In genomic region chr1:154556422-154556821, GRCh38 we compare ENCODE assay signal across 6 cellular contexts. TPM values are rescaled to one million over a fixed set of nuclear protein-coding genes. Genes with fewer than 3 reads are reported as not detected.
DNase-seq lines count a peak whose midpoint lies in the region; ATAC-seq and TF ChIP-seq lines count a peak whose summit lies in the region.

No MANE protein-coding gene starts in this region.

- H3K36me3 Mint-ChIP-seq in activated naive CD4-positive, alpha-beta T cell treated with anti-CD3 and anti-CD28 coated beads, Interleukin-2, amount 10 ng/mL, durations not matched to agents 7 days and 5 days = peaks cover 57% of the 10 kb centered on the region

- no peak for DNase-seq in activated naive CD4-positive, alpha-beta T cell treated with anti-CD3 and anti-CD28 coated beads, Interleukin-2, amount 10 ng/mL, durations not matched to agents 7 days and 5 days
- DNase-seq in activated naive CD4-positive, alpha-beta T cell (lab: John Stamatoyannopoulos, UW) = no peak
- DNase-seq in heart right ventricle = peak in 1 of 2 donors; percentile 30
- DNase-seq in upper lobe of left lung = no peak
- DNase-seq in GM20000 (ENCODE audit: low spot score) = no peak

- H3K27ac ChIP-seq in heart right ventricle = peak overlapping the region in 9 of 10 donors; percentile 10 to 97 (median 91)
- H3K27ac ChIP-seq in upper lobe of left lung = peak overlapping the region; percentile 0 to 97 (median 4)

- peak overlapping the region; percentile 91 for H3K4me3 Mint-ChIP-seq in activated naive CD4-positive, alpha-beta T cell treated with anti-CD3 and anti-CD28 coated beads, Interleukin-2, amount 10 ng/mL, durations not matched to agents 7 days and 5 days

- H3K9me3 ChIP-seq in heart right ventricle = no peaks in the 10 kb centered on the region
- no peaks in the 10 kb centered on the region for H3K9me3 ChIP-seq in upper lobe of left lung

- no peak for TF ChIP-seq CTCF in heart right ventricle (IDR thresholded peaks at IDR 0.05)
- TF ChIP-seq CTCF in upper lobe of left lung (IDR thresholded peaks at IDR 0.05) = no peak
- TF ChIP-seq CTCF in GM20000 (IDR thresholded peaks at IDR 0.05; ENCODE audit: extremely low read depth, missing control alignments) = no peak

- no peak for TF ChIP-seq EP300 in upper lobe of left lung (IDR thresholded peaks at IDR 0.05)

- whole genome bisulfite sequencing in heart right ventricle, 2 donors = 14 to 15% methylated on average over 4 of the region's 4 CpGs
- WGBS in upper lobe of left lung, 2 donors = 27 to 50% methylated on average over 3 to 4 of the region's 4 CpGs

- H3K36me3 ChIP-seq in heart right ventricle = peaks cover 0 to 45% (median 42%) of the 10 kb centered on the region in 9 donors
- peaks cover 42 to 46% (median 45%) of the 10 kb centered on the region in 4 donors for H3K36me3 ChIP-seq in upper lobe of left lung

- no peaks in the 10 kb centered on the region for H3K27me3 ChIP-seq in heart right ventricle
- H3K27me3 ChIP-seq in upper lobe of left lung = no peaks in the 10 kb centered on the region

- no peak for TF ChIP-seq POLR2A in upper lobe of left lung (IDR thresholded peaks at IDR 0.05)

- peak overlapping the region; percentile 49 for H3K27ac Mint-ChIP-seq in activated naive CD4-positive, alpha-beta T cell treated with anti-CD3 and anti-CD28 coated beads, Interleukin-2, amount 10 ng/mL, durations not matched to agents 7 days and 5 days

- peaks cover 36% of the 10 kb centered on the region for H3K4me1 Mint-ChIP-seq in activated naive CD4-positive, alpha-beta T cell treated with anti-CD3 and anti-CD28 coated beads, Interleukin-2, amount 10 ng/mL, durations not matched to agents 7 days and 5 days

- no peaks in the 10 kb centered on the region for H3K9me3 Mint-ChIP-seq in activated naive CD4-positive, alpha-beta T cell treated with anti-CD3 and anti-CD28 coated beads, Interleukin-2, amount 10 ng/mL, durations not matched to agents 7 days and 5 days

- no peaks in the 10 kb centered on the region for H3K27me3 Mint-ChIP-seq in activated naive CD4-positive, alpha-beta T cell treated with anti-CD3 and anti-CD28 coated beads, Interleukin-2, amount 10 ng/mL, durations not matched to agents 7 days and 5 days

- H3K4me1 ChIP-seq in heart right ventricle = peaks cover 13 to 48% (median 32%) of the 10 kb centered on the region in 9 donors
- peaks cover 10 to 35% (median 22%) of the 10 kb centered on the region in 4 donors for H3K4me1 ChIP-seq in upper lobe of left lung

- H3K4me3 ChIP-seq in heart right ventricle = peak overlapping the region in 9 of 10 donors; percentile 69 to 97 (median 93)
- H3K4me3 ChIP-seq in upper lobe of left lung = peak overlapping the region in 3 of 4 donors; percentile 88 to 99 (median 99)

- ATAC-seq in heart right ventricle = peak in 1 of 8 donors; percentile 15
- ATAC-seq in upper lobe of left lung (ENCODE audit: low FRiP score in 2 of 2) = no peak
- ATAC-seq in GM18520 (IDR thresholded peaks at IDR 0.05; ENCODE audit: unreplicated experiment) = no peak

- intact Hi-C loops in heart right ventricle (cut with DNase I) = loop anchor here in 5 of 10 donors (5.0 to 10.0 kb wide), 5 partner anchors 51 to 528 kb away; partner anchors contain the start of genes PMVK (in 2 of the 5), ADAR (in 1 of the 5), AQP10 (in 1 of the 5) and ATP8B2 (in 1 of the 5)

- CTCF ChIA-PET in activated naive CD4-positive, alpha-beta T cell treated with anti-CD3 and anti-CD28 coated beads, Interleukin-2, amount 10 ng/mL, durations not matched to agents 7 days and 5 days (lab: Charles Lee) = interaction anchor here (3.0 kb wide), 1 partner anchor 10 kb away, joined by 15 read pairs; no protein-coding TSS in a partner anchor

RNA-seq across cellular contexts. Expression of gene UBE2Q1, which starts 2.0 kb away (rescaled TPM):
- total RNA-seq in heart right ventricle (10 to 100 TPM; 49.1 to 83.5 (median 59.0) TPM), upper lobe of left lung (10 to 100 TPM; 19.9 to 90.9 (median 36.4) TPM)
- 10 to 100 TPM; 19.4 to 28.9 TPM for polyA plus RNA-seq in heart right ventricle

RNA-seq across cellular contexts. Expression of gene CHRNB2, which starts 11.2 kb away (rescaled TPM):
- total RNA-seq in heart right ventricle (under 1 TPM in 3 of 10 donors, not detected in 7; 0.06 to 0.13 (median 0.07) TPM), upper lobe of left lung (under 1 TPM in 1 of 6 donors, not detected in 5; 0.15 TPM)
- under 1 TPM in 1 of 2 donors, not detected in 1; 0.03 TPM for polyA plus RNA-seq in heart right ventricle

RNA-seq across cellular contexts. Expression of gene ADAR, which starts 51.6 kb away (rescaled TPM):
- 100 to 1,000 TPM in 1 of 10 donors, 10 to 100 TPM in 9; 45.3 to 103 (median 55.3) TPM for total RNA-seq in heart right ventricle
- polyA plus RNA-seq in heart right ventricle = 10 to 100 TPM; 15.4 to 19.4 TPM
- total RNA-seq in upper lobe of left lung = 100 to 1,000 TPM; 113 to 226 (median 156) TPM

RNA-seq across cellular contexts. Expression of gene SHE, which starts 54.2 kb away (rescaled TPM):
- total RNA-seq in heart right ventricle = 10 to 100 TPM in 7 of 10 donors, 1 to 10 TPM in 3; 7.9 to 19.6 (median 12.5) TPM
- 10 to 100 TPM; 13.7 to 19.6 TPM for polyA plus RNA-seq in heart right ventricle
- total RNA-seq in upper lobe of left lung = 10 to 100 TPM; 25.8 to 55.4 (median 29.5) TPM

RNA-seq across cellular contexts. Expression of gene TDRD10, which starts 54.4 kb away (rescaled TPM):
- total RNA-seq in heart right ventricle = 1 to 10 TPM; 1.1 to 3.8 (median 1.8) TPM
- polyA plus RNA-seq in heart right ventricle = 10 to 100 TPM in 1 of 2 donors, 1 to 10 TPM in 1; 5.5 to 13.3 TPM
- 10 to 100 TPM in 4 of 6 donors, 1 to 10 TPM in 2; 6.2 to 47.1 (median 12.6) TPM for total RNA-seq in upper lobe of left lung
